ENCODE assay signal across 22 cellular contexts in the genomic region with DNA sequence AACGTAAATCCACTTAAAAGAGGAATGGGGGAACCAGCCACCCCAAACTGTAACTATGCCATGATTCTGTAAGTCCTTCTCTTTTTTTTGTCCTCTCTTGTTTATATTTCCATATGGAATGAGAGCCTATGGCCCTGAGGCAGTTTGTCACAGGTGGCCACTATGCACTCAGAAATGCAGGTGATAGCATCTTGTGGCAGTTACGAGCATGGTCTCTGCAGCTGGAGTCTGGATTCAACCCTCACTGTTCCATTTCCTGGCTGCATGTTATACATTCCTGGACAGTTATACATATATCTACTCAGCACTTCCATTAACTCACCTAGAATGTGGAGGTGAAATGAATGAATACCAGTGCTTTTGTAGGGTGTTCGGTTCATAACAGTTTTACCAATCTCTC.
"Had no signal": no experiment of that assay in that cellular context is flagged by ENCODE, and none has a peak within 500 bp of the region (broad histone marks: within the 10 kb centered on the region; RNA-seq: fewer than 3 reads in every experiment).

No MANE protein-coding gene starts in this region.

- H3K27ac ChIP-seq: coronary artery, heart right ventricle, lower lobe of right lung, neural progenitor cell, right lobe of liver, skin epidermis, tibial artery, uterus had no signal

- FAIRE-seq: astrocyte, keratinocyte had no signal

- H3K9ac ChIP-seq: neural progenitor cell had no signal

- H3K36me3 ChIP-seq: heart right ventricle, lower lobe of right lung, neural progenitor cell, right lobe of liver, tibial artery, uterus had no signal

- H3K4me2 ChIP-seq: neural progenitor cell had no signal

- ATAC-seq: heart right ventricle; left lobe of liver; lower lobe of right lung; naive thymus-derived CD8-positive, alpha-beta T cell; right lobe of liver; stimulated activated naive CD8-positive, alpha-beta T cell treated with anti-CD3 and anti-CD28 coated beads, Interleukin-15, amount 100 ng/mL, for 72 hours had no signal

- H3K9me3 ChIP-seq: heart right ventricle, lower lobe of right lung, right lobe of liver, tibial artery, uterus had no signal

- H3K27me3 ChIP-seq: neural progenitor cell, right lobe of liver, tibial artery, uterus had no signal

- H3K4me1 ChIP-seq: heart right ventricle, lower lobe of right lung, right lobe of liver, tibial artery, uterus had no signal

- DNase-seq: activated B cell treated with CpG ODN at 0.5 μM for 24 hours; activated CD4-positive, alpha-beta T cell treated with anti-CD3 and anti-CD28 coated beads for 4 hours; activated CD4-positive, alpha-beta T cell treated with anti-CD3 and anti-CD28 coated beads, Interleukin-2, amount 50 U/mL, for 48 hours; activated naive CD4-positive, alpha-beta T cell treated with Interleukin-2 at 50 U/mL for 16 hours; activated naive CD8-positive, alpha-beta T cell treated with anti-CD3 and anti-CD28 coated beads for 36 hours; activated T-cell treated with anti-CD3 and anti-CD28 coated beads, Interleukin-2, amount 50 U/mL, for 48 hours; heart right ventricle; lower lobe of right lung; naive thymus-derived CD8-positive, alpha-beta T cell; posterior cingulate gyrus; right lobe of liver; stimulated activated CD4-positive, alpha-beta T cell treated with anti-CD3 and anti-CD28 coated beads, Interleukin-1b, Interleukin-23, amount 100 ng/mL, for 48 hours; stimulated activated naive CD8-positive, alpha-beta T cell treated with anti-CD3 and anti-CD28 coated beads, Interleukin-15, amount 100 ng/mL, for 72 hours; T1000; tibial artery; uterus had no signal

- H2AFZ ChIP-seq: neural progenitor cell had no signal

- H3K4me3 ChIP-seq: coronary artery, heart right ventricle, lower lobe of right lung, neural progenitor cell, right lobe of liver, skin epidermis, tibial artery, uterus had no signal
